Comparison of ENCODE assay signal across 13 cellular contexts in genomic region chr20:855466-856360, GRCh38. TPM values are rescaled to one million over a fixed set of nuclear protein-coding genes. Genes with fewer than 3 reads are reported as not detected.
DNase-seq lines count a peak whose midpoint lies in the region; ATAC-seq, FAIRE-seq and TF ChIP-seq lines count a peak whose summit lies in the region.
"Had no signal": no experiment of that assay in that cellular context is flagged by ENCODE, and none has a peak within 500 bp of the region (broad histone marks: within the 10 kb centered on the region; RNA-seq: fewer than 3 reads in every experiment).

No MANE protein-coding gene starts in this region.

- no peaks in the 10 kb centered on the region for H3K9me1 ChIP-seq in keratinocyte (ENCODE audit: control insufficient read depth, extremely low read depth, insufficient read depth, low read length)

- H3K36me3 Mint-ChIP-seq in activated CD8-positive, alpha-beta T cell treated with anti-CD3 and anti-CD28 coated beads, Interleukin-2, amount 10 ng/mL, durations not matched to agents 7 days and 5 days (ENCODE audit: low read depth): peaks cover 35% of the 10 kb centered on the region

- no peaks in the 10 kb centered on the region for H3K36me3 ChIP-seq in keratinocyte (ENCODE audit: control insufficient read depth in 2 of 2, extremely low read depth in 1 of 2, insufficient read depth in 2 of 2, low read length in 2 of 2)
- H3K36me3 ChIP-seq in small intestine (ENCODE audit: control insufficient read depth in 2 of 2, insufficient read depth in 2 of 2, low read length in 2 of 2): no peaks in the 10 kb centered on the region
- H3K36me3 ChIP-seq: stomach had no signal

- POLR2A ChIA-PET in activated CD8-positive, alpha-beta T cell treated with anti-CD3 and anti-CD28 coated beads, Interleukin-2, amount 10 ng/mL, durations not matched to agents 7 days and 5 days (lab: Charles Lee): interaction anchor here (0.7 kb wide), 1 partner anchor 9 kb away, joined by 4 read pairs; no protein-coding TSS in a partner anchor

- 53 to 74% (median 64%) methylated on average over 10 to 11 of the region's 11 CpGs for WGBS in small intestine, 3 donors

- H3K9me3 ChIP-seq in keratinocyte (ENCODE audit: control insufficient read depth, low read depth, low read length) (no peaks in the 10 kb centered on the region), small intestine (ENCODE audit: control insufficient read depth, low read depth) (no peaks in the 10 kb centered on the region)
- H3K9me3 ChIP-seq: mucosa of descending colon, stomach had no signal

- H3K4me3 Mint-ChIP-seq in activated CD8-positive, alpha-beta T cell treated with anti-CD3 and anti-CD28 coated beads, Interleukin-2, amount 10 ng/mL, durations not matched to agents 7 days and 5 days: no peak overlapping the region

- dilution Hi-C loops in keratinocyte (cut with MboI; ENCODE audit: extremely low pct_ligation_motif_present, low sequenced_read_pairs): no loop called here

- CTCF ChIA-PET in activated CD8-positive, alpha-beta T cell treated with anti-CD3 and anti-CD28 coated beads, Interleukin-2, amount 10 ng/mL, durations not matched to agents 7 days and 5 days (lab: Charles Lee): interaction anchor here (0.7 to 1.5 kb wide), 5 partner anchors 8 to 101 kb away, joined by 3 to 6 read pairs (median 4); no protein-coding TSS in a partner anchor

- H2AFZ ChIP-seq in keratinocyte (ENCODE audit: control insufficient read depth, low read length): peak overlapping the region; percentile 28

- H3K4me1 ChIP-seq in keratinocyte (ENCODE audit: control insufficient read depth, extremely low read depth, insufficient read depth, low read length): peaks cover 66% of the 10 kb centered on the region
- no peaks in the 10 kb centered on the region for H3K4me1 ChIP-seq in small intestine (ENCODE audit: control insufficient read depth in 2 of 2, insufficient read depth in 1 of 2, low read depth in 1 of 2, low read length in 1 of 2)

- FAIRE-seq in keratinocyte (lab: Jason Lieb, UNC) (no peak), small intestine (lab: Jason Lieb, UNC) (no peak)
- FAIRE-seq: G401.6, islet of Langerhans had no signal

- H3K4me1 Mint-ChIP-seq in activated CD8-positive, alpha-beta T cell treated with anti-CD3 and anti-CD28 coated beads, Interleukin-2, amount 10 ng/mL, durations not matched to agents 7 days and 5 days (ENCODE audit: low read depth): peaks cover 94% of the 10 kb centered on the region

- DNase-seq in A172 (ENCODE audit: low spot score) (peak; percentile 36), Daoy (ENCODE audit: low read depth) (peak; percentile 25), keratinocyte (ENCODE audit: low read depth, low spot score) (peak; percentile 81), small intestine (no peak), Right ventricle myocardium superior (no peak), coronary artery (ENCODE audit: low spot score) (no peak)
- no peak for DNase-seq in activated CD8-positive, alpha-beta T cell treated with anti-CD3 and anti-CD28 coated beads, Interleukin-2, amount 10 ng/mL, durations not matched to agents 7 days and 5 days
- DNase-seq: C1 segment of cervical spinal cord, mucosa of descending colon, stomach had no signal

- no peaks in the 10 kb centered on the region for H3K27me3 ChIP-seq in keratinocyte (ENCODE audit: control insufficient read depth, extremely low read depth, insufficient read depth, low read length)
- no peaks in the 10 kb centered on the region for H3K27me3 ChIP-seq in small intestine (ENCODE audit: control insufficient read depth in 2 of 2, insufficient read depth in 2 of 2, low read length in 2 of 2)
- H3K27me3 ChIP-seq: stomach had no signal

- peak overlapping the region in 2 of 3 experiments; percentile 58 to 71 for H3K4me3 ChIP-seq in keratinocyte (ENCODE audit: control insufficient read depth in 2 of 3, extremely low read depth in 1 of 3, insufficient read depth in 2 of 3, low read depth in 1 of 3, low read length in 3 of 3)
- H3K4me3 ChIP-seq in small intestine (ENCODE audit: low read depth in 1 of 2, low read length in 2 of 2): no peak overlapping the region
- no peak overlapping the region for H3K4me3 ChIP-seq in coronary artery
- H3K4me3 ChIP-seq: mucosa of descending colon, stomach had no signal

- no peaks in the 10 kb centered on the region for H3K79me2 ChIP-seq in keratinocyte (ENCODE audit: control insufficient read depth, insufficient read depth, low read length)

- H3K9me3 Mint-ChIP-seq in activated CD8-positive, alpha-beta T cell treated with anti-CD3 and anti-CD28 coated beads, Interleukin-2, amount 10 ng/mL, durations not matched to agents 7 days and 5 days (ENCODE audit: insufficient read depth): no peaks in the 10 kb centered on the region

- peak overlapping the region; percentile 89 for H3K4me2 ChIP-seq in keratinocyte (ENCODE audit: control insufficient read depth, extremely low read depth, insufficient read depth, low read depth, low read length)

- H4K20me1 ChIP-seq in keratinocyte (ENCODE audit: control insufficient read depth, extremely low read depth, insufficient read depth, low read length): no peaks in the 10 kb centered on the region

- peak overlapping the region; percentile 75 for H3K9ac ChIP-seq in keratinocyte (ENCODE audit: control insufficient read depth, extremely low read depth, insufficient read depth, low read length)

- no peaks in the 10 kb centered on the region for H3K27me3 Mint-ChIP-seq in activated CD8-positive, alpha-beta T cell treated with anti-CD3 and anti-CD28 coated beads, Interleukin-2, amount 10 ng/mL, durations not matched to agents 7 days and 5 days (ENCODE audit: low read depth)

- no peak for TF ChIP-seq CTCF in keratinocyte (optimal IDR thresholded peaks at IDR 0.05 in 1 of 3, IDR thresholded peaks at IDR 0.05 in 1 of 3, conservative IDR thresholded peaks at IDR 0.05 in 1 of 3; ENCODE audit: extremely low read depth in 1 of 3, insufficient read depth in 2 of 3, low read length in 3 of 3)
- TF ChIP-seq CTCF in coronary artery (IDR thresholded peaks at IDR 0.05): no peak

- intact Hi-C loops in Right ventricle myocardium superior (cut with DNase I): no loop called here

- H3K27ac ChIP-seq in keratinocyte (ENCODE audit: control insufficient read depth, insufficient read depth, low read length) (peak overlapping the region; percentile 87), small intestine (ENCODE audit: low read depth in 1 of 2, low read length in 1 of 2) (no peak overlapping the region), coronary artery (no peak overlapping the region)
- H3K27ac ChIP-seq: stomach had no signal

- peak overlapping the region; percentile 83 for H3K27ac Mint-ChIP-seq in activated CD8-positive, alpha-beta T cell treated with anti-CD3 and anti-CD28 coated beads, Interleukin-2, amount 10 ng/mL, durations not matched to agents 7 days and 5 days

- ATAC-seq in activated CD8-positive, alpha-beta T cell treated with anti-CD3 and anti-CD28 coated beads, Interleukin-2, amount 10 ng/mL, durations not matched to agents 7 days and 5 days: peak; percentile 34
- ATAC-seq in GM18511 (IDR thresholded peaks at IDR 0.05; ENCODE audit: unreplicated experiment) (no peak), Right ventricle myocardium superior (ENCODE audit: poor library complexity) (no peak)
- ATAC-seq: mucosa of descending colon had no signal

RNA-seq across cellular contexts. Expression of gene FAM110A, which starts 22.2 kb away (rescaled TPM):
- 11.7 and 15.0 TPM in 2 replicates for total RNA-seq in A172 (2014; rRNA removed; shearing (Covaris generic))
- total RNA-seq in Daoy (2014; rRNA removed; shearing (Covaris generic)): 3.8 and 4.3 TPM in 2 replicates
- total RNA-seq in activated CD8-positive, alpha-beta T cell treated with anti-CD3 and anti-CD28 coated beads, Interleukin-2, amount 10 ng/mL, durations not matched to agents 7 days and 5 days: 10 to 100 TPM; 35.9 to 36.3 TPM
- polyA plus RNA-seq in keratinocyte: 12.3 to 15.5 TPM (median 13.2 TPM) in 3 replicates
- 14.3 TPM for polyA plus RNA-seq in keratinocyte (2011; ENCODE audit: low read depth)
- 10.4 and 20.6 TPM in 2 replicates for polyA plus RNA-seq in keratinocyte (2011; cell fraction: cytosol; rRNA removed)
- polyA plus RNA-seq in keratinocyte (2011; cell fraction: nucleus; rRNA removed): 29.0 and 34.2 TPM in 2 replicates
- polyA plus RNA-seq in keratinocyte (2012; ENCODE audit: low replicate concordance): 16.3 and 19.3 TPM in 2 replicates
- polyA minus RNA-seq in keratinocyte: 6.5 to 16.2 TPM (median 7.3 TPM) in 3 replicates
- polyA minus RNA-seq in keratinocyte (2011; cell fraction: cytosol; rRNA and poly(A)+ RNA removed): 18.2 TPM
- 6.3 and 7.7 TPM in 2 replicates for polyA minus RNA-seq in keratinocyte (2011; cell fraction: nucleus; rRNA and poly(A)+ RNA removed)
- polyA plus RNA-seq in small intestine: 10 to 100 TPM; 11.4 to 14.1 (median 12.1) TPM
- 1.9 TPM for total RNA-seq in Right ventricle myocardium superior

Comparison
In these comparisons a context has a peak if more than half of its experiments do, and no peak if none do; other contexts are left out.
1. DNase-seq: peak in A172 (single experiment), Daoy (single experiment) and keratinocyte (single experiment); none in activated CD8-positive, alpha-beta T cell treated with anti-CD3 and anti-CD28 coated beads, Interleukin-2, amount 10 ng/mL, durations not matched to agents 7 days and 5 days (single experiment), small intestine (single experiment), Right ventricle myocardium superior (single experiment) and coronary artery (single experiment).
2. H3K4me3 ChIP-seq: peak in keratinocyte (2 of 3); none in small intestine (0 of 2) and coronary artery (single experiment).